ENCODE assay signal across 23 cellular contexts in the genomic region with DNA sequence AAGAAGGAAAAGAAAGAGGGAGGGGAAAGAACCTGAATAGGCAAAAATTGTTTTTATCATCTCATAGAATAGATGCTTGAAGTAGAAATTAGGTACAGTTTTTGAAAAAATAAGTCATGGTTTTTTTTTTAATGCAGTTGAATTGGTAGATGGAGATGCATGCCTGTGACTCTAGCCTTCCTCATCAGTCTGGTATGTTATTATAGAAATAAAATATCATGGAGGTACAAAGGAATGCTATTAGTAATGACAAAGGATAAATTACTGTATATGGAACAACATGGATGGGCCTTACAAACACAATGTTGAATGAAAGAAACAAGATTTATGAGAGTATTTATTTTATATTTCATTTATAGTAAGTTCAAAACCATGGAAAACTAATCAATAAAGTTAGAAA.
DNase-seq lines count a peak whose midpoint lies in the region; ATAC-seq, FAIRE-seq and TF ChIP-seq lines count a peak whose summit lies in the region.
"Had no signal": no experiment of that assay in that cellular context is flagged by ENCODE, and none has a peak within 500 bp of the region (broad histone marks: within the 10 kb centered on the region; RNA-seq: fewer than 3 reads in every experiment).

No MANE protein-coding gene starts in this region.

- DNase-seq in AG10803 (ENCODE audit: low read depth) (peak; percentile 67), HTR-8/SVneo (ENCODE audit: insufficient read length, low spot score) (peak; percentile 21), chondrocyte (ENCODE audit: low spot score) (no peak), non-pigmented ciliary epithelial cell (ENCODE audit: low read depth) (peak; percentile 40), occipital lobe (lab: John Stamatoyannopoulos, UW) (no peak), NCI-H510A (lab: John Stamatoyannopoulos, UW) (no peak)
- DNase-seq in activated CD4-positive, alpha-beta T cell treated with anti-CD3 and anti-CD28 coated beads, Interleukin-2, amount 50 U/mL, for 1 hour, result no peak
- DNase-seq: activated CD4-positive, alpha-beta memory T cell treated with anti-CD3 and anti-CD28 coated beads, Interleukin-2, amount 10 ng/mL, durations not matched to agents 7 days and 5 days; activated naive CD4-positive, alpha-beta T cell treated with Interleukin-2 at 50 U/mL for 16 hours; activated T-cell treated with anti-CD3 and anti-CD28 coated beads, Interleukin-2, amount 50 U/mL, for 1 hour; left cardiac atrium; MM.1S; NCI-H748 treated with DMSO at 0.1 percent for 48 hours; SIG-M5; T-helper 2 cell; uterus had no signal

- no peak for TF ChIP-seq CTCF in AG10803 (conservative IDR thresholded peaks at IDR 0.05; ENCODE audit: low read length)
- no peak for TF ChIP-seq CTCF in chondrocyte (IDR thresholded peaks at IDR 0.05)

- no peak overlapping the region for H3K4me3 Mint-ChIP-seq in chondrocyte (ENCODE audit: unreplicated experiment)
- H3K4me3 Mint-ChIP-seq: activated CD4-positive, alpha-beta memory T cell treated with anti-CD3 and anti-CD28 coated beads, Interleukin-2, amount 10 ng/mL, durations not matched to agents 7 days and 5 days; nephron; WTC11 had no signal

- H3K4me3 ChIP-seq in AG10803 (ENCODE audit: low read length), result no peak overlapping the region
- H3K4me3 ChIP-seq: coronary artery, prostate gland, uterus had no signal

- H3K27me3 Mint-ChIP-seq in chondrocyte (ENCODE audit: low read depth), result no peaks in the 10 kb centered on the region
- H3K27me3 Mint-ChIP-seq: activated CD4-positive, alpha-beta memory T cell treated with anti-CD3 and anti-CD28 coated beads, Interleukin-2, amount 10 ng/mL, durations not matched to agents 7 days and 5 days had no signal

- ATAC-seq in GM19467 (IDR thresholded peaks at IDR 0.05; ENCODE audit: unreplicated experiment), result no peak
- ATAC-seq: left cardiac atrium, WTC11 had no signal

- peaks cover 11% of the 10 kb centered on the region for H3K9me3 Mint-ChIP-seq in chondrocyte (ENCODE audit: low read depth)

- peak overlapping the region; percentile 80 for H3K27ac Mint-ChIP-seq in chondrocyte (ENCODE audit: unreplicated experiment)
- H3K27ac Mint-ChIP-seq: activated CD4-positive, alpha-beta memory T cell treated with anti-CD3 and anti-CD28 coated beads, Interleukin-2, amount 10 ng/mL, durations not matched to agents 7 days and 5 days; nephron; WTC11 had no signal

- no peak for FAIRE-seq in HTR-8/SVneo (lab: Jason Lieb, UNC)
- FAIRE-seq: endothelial cell of umbilical vein, GM19239 had no signal

- H3K36me3 Mint-ChIP-seq in chondrocyte (ENCODE audit: low read depth), result peaks cover 2% of the 10 kb centered on the region

- peaks cover 16% of the 10 kb centered on the region for H3K4me1 Mint-ChIP-seq in chondrocyte (ENCODE audit: low read depth)
- H3K4me1 Mint-ChIP-seq: activated CD4-positive, alpha-beta memory T cell treated with anti-CD3 and anti-CD28 coated beads, Interleukin-2, amount 10 ng/mL, durations not matched to agents 7 days and 5 days; nephron; WTC11 had no signal

Comparison
In these comparisons a context has a peak if more than half of its experiments do, and no peak if none do; other contexts are left out.
1. DNase-seq: peak in AG10803 (single experiment), HTR-8/SVneo (single experiment) and non-pigmented ciliary epithelial cell (single experiment); none in chondrocyte (single experiment), activated CD4-positive, alpha-beta T cell treated with anti-CD3 and anti-CD28 coated beads, Interleukin-2, amount 50 U/mL, for 1 hour (single experiment), occipital lobe (single experiment) and NCI-H510A (single experiment).